22 cellular contexts compared by ENCODE assay signal in genomic region chr10:78864761-78865517, GRCh38.
"Had no signal": no experiment of that assay in that cellular context is flagged by ENCODE, and none has a peak within 500 bp of the region (broad histone marks: within the 10 kb centered on the region; RNA-seq: fewer than 3 reads in every experiment).

No MANE protein-coding gene starts in this region.

- H3K27me3 ChIP-seq: adrenal gland, body of pancreas, cardiac muscle cell, foreskin keratinocyte, upper lobe of right lung had no signal

- H3K36me3 ChIP-seq: adrenal gland, cardiac muscle cell, heart left ventricle, lower lobe of right lung, thoracic aorta, upper lobe of right lung, WERI-Rb-1 had no signal

- H3K27ac ChIP-seq: adrenal gland, body of pancreas, cardiac muscle cell, foreskin keratinocyte, heart left ventricle, lower lobe of right lung, skin epidermis, thoracic aorta, upper lobe of right lung, WERI-Rb-1 had no signal

- H3K9me3 ChIP-seq: adrenal gland, body of pancreas, heart left ventricle, lower lobe of right lung, mucosa of descending colon, thoracic aorta, upper lobe of right lung had no signal

- DNase-seq: activated CD4-positive, alpha-beta memory T cell treated with anti-CD3 and anti-CD28 coated beads, Interleukin-2, amount 10 ng/mL, durations not matched to agents 7 days and 5 days; activated CD4-positive, alpha-beta T cell treated with anti-CD3 and anti-CD28 coated beads, Interleukin-2, amount 10 ng/mL, durations not matched to agents 7 days and 5 days; activated effector memory CD4-positive, alpha-beta T cell treated with Interleukin-2 at 50 U/mL for 16 hours; activated naive CD4-positive, alpha-beta T cell treated with Interleukin-2 at 50 U/mL for 16 hours; cortex of kidney; foreskin keratinocyte; heart left ventricle; immature natural killer cell; lower lobe of right lung; mesendoderm; stimulated activated CD4-positive, alpha-beta T cell treated with anti-CD3 and anti-CD28 coated beads, Interleukin-12 subunit alpha, Interleukin-12 subunit beta, amount 100 ng/mL, for 4 hours; stimulated activated CD4-positive, alpha-beta T cell treated with anti-CD3 and anti-CD28 coated beads, Interleukin-4, amount 100 ng/mL, for 24 hours; T-helper 17 cell; T1000; upper lobe of right lung; WERI-Rb-1 had no signal

- H3K4me1 ChIP-seq: adrenal gland, body of pancreas, lower lobe of right lung had no signal

- H3K4me3 ChIP-seq: adrenal gland, body of pancreas, cardiac muscle cell, heart left ventricle, lower lobe of right lung, mucosa of descending colon, skin epidermis, thoracic aorta, upper lobe of right lung had no signal
